In the genomic region with DNA sequence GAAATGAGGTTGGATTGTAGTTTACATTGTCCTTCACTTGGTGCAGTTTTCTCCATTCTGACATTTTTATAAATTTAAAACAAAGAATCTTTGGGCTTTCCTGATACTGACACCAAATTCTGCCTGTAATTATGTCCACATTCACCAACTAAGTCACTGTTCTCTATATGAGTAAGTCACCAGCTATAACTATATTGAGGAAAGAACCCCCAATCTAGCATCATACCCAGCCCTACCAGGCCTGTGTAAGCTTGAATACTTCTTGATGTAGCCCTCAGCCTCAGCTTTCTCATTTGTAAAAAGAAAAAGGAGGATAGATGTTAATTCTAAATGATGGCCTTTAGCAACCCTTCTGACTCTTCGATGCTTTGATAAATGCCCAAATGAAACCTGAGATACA, we compare ENCODE assay signal across 18 cellular contexts.
DNase-seq lines count a peak whose midpoint lies in the region; FAIRE-seq and TF ChIP-seq lines count a peak whose summit lies in the region.
"Had no signal": no experiment of that assay in that cellular context is flagged by ENCODE, and none has a peak within 500 bp of the region (broad histone marks: within the 10 kb centered on the region; RNA-seq: fewer than 3 reads in every experiment).

No MANE protein-coding gene starts in this region.

- no peak for FAIRE-seq in frontal cortex (lab: Jason Lieb, UNC)
- FAIRE-seq: G401.6, GM12891, GM19239, H1, HTR-8/SVneo had no signal

- CTCF ChIA-PET in mammary epithelial cell (lab: Charles Lee; ENCODE audit: low non-redundant PET) (no interaction called here), PC-9 (lab: Charles Lee) (no interaction called here)

- intact Hi-C loops in mammary epithelial cell (cut with micrococcal nuclease) (no loop called here), breast epithelium (cut with DNase I; ENCODE audit: low total_unique reads) (no loop called here), PC-9 (cut with micrococcal nuclease; ENCODE audit: unreplicated experiment) (no loop called here)

- no peaks in the 10 kb centered on the region for H3K27me3 ChIP-seq in mammary epithelial cell (ENCODE audit: insufficient read depth, low read length)
- H3K27me3 ChIP-seq in breast epithelium: no peaks in the 10 kb centered on the region
- no peaks in the 10 kb centered on the region for H3K27me3 ChIP-seq in PC-9 (ENCODE audit: insufficient read depth, low read depth)
- H3K27me3 ChIP-seq: BLaER1 treated with 17β-estradiol and CSF1 and Interleukin-3, amounts not matched to agents 10 nM and 100 nM had no signal

- no peak overlapping the region for H3K4me3 ChIP-seq in mammary epithelial cell (replicated peaks in 1 of 3; ENCODE audit: insufficient read depth in 1 of 3, low read depth in 2 of 3, low read length in 3 of 3)
- no peak overlapping the region for H3K4me3 ChIP-seq in breast epithelium
- no peak overlapping the region for H3K4me3 ChIP-seq in PC-9
- H3K4me3 ChIP-seq: BLaER1 treated with 17β-estradiol and CSF1 and Interleukin-3, amounts not matched to agents 10 nM and 100 nM; HAP-1 had no signal

- BruUV-seq in mammary epithelial cell (replicated peaks; lab: Mats Ljungman, UMichigan): no TSS peak
- BruUV-seq in PC-9 (replicated peaks; lab: Mats Ljungman, UMichigan): no TSS peak

- WGBS in mammary epithelial cell (ENCODE audit: low coverage, missing lambda C conversion rate): 100% methylated on average over 1 of the region's 1 CpG

- peak overlapping the region; percentile 44 for H3K27ac ChIP-seq in mammary epithelial cell (ENCODE audit: insufficient read depth, low read depth, low read length)
- H3K27ac ChIP-seq in breast epithelium: no peak overlapping the region
- peak overlapping the region; percentile 83 for H3K27ac ChIP-seq in PC-9
- H3K27ac ChIP-seq in epithelial cell of prostate: peak overlapping the region; percentile 100
- H3K27ac ChIP-seq: BLaER1 treated with 17β-estradiol and CSF1 and Interleukin-3, amounts not matched to agents 10 nM and 100 nM had no signal

- no peak for TF ChIP-seq CTCF in mammary epithelial cell (conservative IDR thresholded peaks at IDR 0.05 in 1 of 2, IDR thresholded peaks at IDR 0.05 in 1 of 2; ENCODE audit: extremely low read depth in 1 of 2, insufficient read depth in 1 of 2, low read depth in 1 of 2, low read length in 2 of 2)
- no peak for TF ChIP-seq CTCF in breast epithelium (IDR thresholded peaks at IDR 0.05)
- TF ChIP-seq CTCF in PC-9 (conservative IDR thresholded peaks at IDR 0.05): no peak

- dilution Hi-C loops in mammary epithelial cell (cut with HindIII; ENCODE audit: low sequenced_read_pairs): loop anchor here (5.0 to 10.0 kb wide), 3 partner anchors 35 to 120 kb away; no protein-coding TSS in a partner anchor

- H3F3A ChIP-seq in PC-9 (ENCODE audit: insufficient read depth, low read depth): peaks cover 17% of the 10 kb centered on the region

- in situ Hi-C loops in mammary epithelial cell (cut with MboI; ENCODE audit: low sequenced_read_pairs in 2 of 2): loop anchor here (10.0 kb wide), 1 partner anchor 47 kb away; no protein-coding TSS in a partner anchor

- H3K4me1 ChIP-seq in mammary epithelial cell (ENCODE audit: insufficient read depth, low read length): peaks cover 37% of the 10 kb centered on the region
- no peaks in the 10 kb centered on the region for H3K4me1 ChIP-seq in breast epithelium
- H3K4me1 ChIP-seq in PC-9 (replicated peaks; ENCODE audit: insufficient read depth): peaks cover 29% of the 10 kb centered on the region
- H3K4me1 ChIP-seq: BLaER1 treated with 17β-estradiol and CSF1 and Interleukin-3, amounts not matched to agents 10 nM and 100 nM; HAP-1 had no signal

- POLR2A ChIA-PET in PC-9 (lab: Charles Lee; ENCODE audit: unreplicated experiment): interaction anchor here (0.7 kb wide), 1 partner anchor 452 kb away, joined by 4 read pairs; no protein-coding TSS in a partner anchor

- no peaks in the 10 kb centered on the region for H3K9me3 ChIP-seq in mammary epithelial cell (replicated peaks; ENCODE audit: insufficient read depth, low read length)
- H3K9me3 ChIP-seq in breast epithelium: no peaks in the 10 kb centered on the region
- H3K9me3 ChIP-seq in PC-9 (ENCODE audit: insufficient read depth, low read depth): peaks cover 4% of the 10 kb centered on the region; the same call in 1 of the 2 replicates
- H3K9me3 ChIP-seq: BLaER1 treated with 17β-estradiol and CSF1 and Interleukin-3, amounts not matched to agents 10 nM and 100 nM; HAP-1 had no signal

- H3K4me2 ChIP-seq in mammary epithelial cell (ENCODE audit: insufficient read depth, low read depth, low read length): no peak overlapping the region
- no peak overlapping the region for H3K4me2 ChIP-seq in PC-9
- H3K4me2 ChIP-seq: BLaER1 treated with 17β-estradiol and CSF1 and Interleukin-3, amounts not matched to agents 10 nM and 100 nM had no signal

- no peak for DNase-seq in mammary epithelial cell
- no peak for DNase-seq in breast epithelium (ENCODE audit: low spot score in 2 of 2)
- DNase-seq in PC-9: no peak
- no peak for DNase-seq in epithelial cell of prostate (ENCODE audit: low read depth, low spot score)
- peak; percentile 18 for DNase-seq in left kidney (ENCODE audit: low read depth, low spot score)
- no peak for DNase-seq in frontal cortex (ENCODE audit: low spot score in 2 of 2)
- no peak for DNase-seq in H4 (ENCODE audit: low spot score)
- DNase-seq in DMS153 treated with DMSO at 0.1 percent for 48 hours (lab: John Stamatoyannopoulos, UW; ENCODE audit: unreplicated experiment): no peak
- DNase-seq: 8988T; CD8-positive, alpha-beta T cell; DMS 273 treated with DMSO at 0.1 percent for 48 hours had no signal

- H3K79me2 ChIP-seq in mammary epithelial cell (ENCODE audit: insufficient read depth, low read length) (no peaks in the 10 kb centered on the region), PC-9 (ENCODE audit: low read depth) (no peaks in the 10 kb centered on the region)

- H4K20me1 ChIP-seq in mammary epithelial cell (ENCODE audit: insufficient read depth, low read length): no peaks in the 10 kb centered on the region
- no peaks in the 10 kb centered on the region for H4K20me1 ChIP-seq in PC-9 (ENCODE audit: insufficient read depth)
- H4K20me1 ChIP-seq: BLaER1 treated with 17β-estradiol and CSF1 and Interleukin-3, amounts not matched to agents 10 nM and 100 nM had no signal

- no peaks in the 10 kb centered on the region for H3K9me2 ChIP-seq in PC-9 (ENCODE audit: insufficient read depth)

- H3K36me3 ChIP-seq in mammary epithelial cell (ENCODE audit: insufficient read depth, low read length) (no peaks in the 10 kb centered on the region), breast epithelium (no peaks in the 10 kb centered on the region), PC-9 (ENCODE audit: low read depth) (no peaks in the 10 kb centered on the region)
- H3K36me3 ChIP-seq: BLaER1 treated with 17β-estradiol and CSF1 and Interleukin-3, amounts not matched to agents 10 nM and 100 nM; HAP-1 had no signal

- no peak overlapping the region for H3K9ac ChIP-seq in mammary epithelial cell (ENCODE audit: insufficient read depth, low read length)
- H3K9ac ChIP-seq: BLaER1 treated with 17β-estradiol and CSF1 and Interleukin-3, amounts not matched to agents 10 nM and 100 nM had no signal

- no peak for TF ChIP-seq POLR2A in breast epithelium (IDR thresholded peaks at IDR 0.05)

- no peak overlapping the region for H2AFZ ChIP-seq in mammary epithelial cell (ENCODE audit: low read depth, low read length)
- H2AFZ ChIP-seq in PC-9: peak overlapping the region; percentile 31; the same call in 1 of the 2 replicates

Comparison
In these comparisons a context has a peak if more than half of its experiments do, and no peak if none do; other contexts are left out.
1. H3K27ac ChIP-seq: peak in mammary epithelial cell (single experiment), PC-9 (single experiment) and epithelial cell of prostate (single experiment); none in breast epithelium (0 of 2).